14 cellular contexts compared by ENCODE assay signal in the genomic region with DNA sequence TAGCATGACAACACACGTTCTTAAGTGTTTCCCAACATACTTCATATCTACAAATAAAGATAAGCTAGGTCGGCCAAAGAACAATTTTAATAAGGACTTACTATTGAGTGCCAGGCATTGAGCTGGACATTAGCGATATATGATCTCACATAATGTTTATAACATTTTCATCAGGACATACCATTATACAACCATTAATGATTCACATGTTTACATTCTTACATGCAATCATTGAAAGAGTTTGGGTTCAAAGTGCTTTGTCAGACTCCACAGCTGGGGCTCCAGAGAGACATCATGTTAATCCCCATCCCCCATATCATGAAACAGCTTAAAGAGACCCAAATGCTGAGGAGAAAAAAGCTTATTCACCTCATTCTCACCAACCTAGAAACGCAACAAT.
DNase-seq lines count a peak whose midpoint lies in the region; ATAC-seq, FAIRE-seq and TF ChIP-seq lines count a peak whose summit lies in the region.
"Had no signal": no experiment of that assay in that cellular context is flagged by ENCODE, and none has a peak within 500 bp of the region (broad histone marks: within the 10 kb centered on the region; RNA-seq: fewer than 3 reads in every experiment).

No MANE protein-coding gene starts in this region.

- H3K27me3 ChIP-seq in IMR-90 (ENCODE audit: control insufficient read depth, insufficient read depth, low read length): no peaks in the 10 kb centered on the region
- no peaks in the 10 kb centered on the region for H3K27me3 ChIP-seq in bronchial epithelial cell (ENCODE audit: control insufficient read depth, insufficient read depth, low read length)
- H3K27me3 ChIP-seq in mesenchymal stem cell (ENCODE audit: control insufficient read depth in 1 of 2, insufficient read depth in 1 of 2, low read length in 2 of 2): no peaks in the 10 kb centered on the region

- no peak for TF ChIP-seq POLR2A in IMR-90 (IDR thresholded peaks at IDR 0.05; ENCODE audit: low read depth, low read length)

- H3K4me3 ChIP-seq in IMR-90 (ENCODE audit: insufficient read depth, low read depth, low read length): no peak overlapping the region
- no peak overlapping the region for H3K4me3 ChIP-seq in bronchial epithelial cell (ENCODE audit: low read depth, low read length)
- H3K4me3 ChIP-seq in mesenchymal stem cell (ENCODE audit: insufficient read depth in 1 of 2, low read depth in 1 of 2, low read length in 2 of 2): no peak overlapping the region
- H3K4me3 ChIP-seq: A549, K562 had no signal

- H3K23ac ChIP-seq in IMR-90 (ENCODE audit: low read depth, low read length) (no peak overlapping the region), mesenchymal stem cell (ENCODE audit: low read length in 2 of 2) (no peak overlapping the region)

- H2BK120ac ChIP-seq in IMR-90 (ENCODE audit: low read depth, low read length): no peak overlapping the region
- no peak overlapping the region for H2BK120ac ChIP-seq in mesenchymal stem cell (ENCODE audit: low read depth, low read length)

- H4K8ac ChIP-seq in IMR-90 (ENCODE audit: low read depth in 2 of 2, low read length in 2 of 2) (no peak overlapping the region), mesenchymal stem cell (ENCODE audit: low read length) (no peak overlapping the region)

- no peak overlapping the region for H3K14ac ChIP-seq in IMR-90 (replicated peaks; ENCODE audit: low read depth, low read length)
- no peak overlapping the region for H3K14ac ChIP-seq in mesenchymal stem cell (ENCODE audit: low read length in 2 of 2)

- H3K4me1 ChIP-seq in IMR-90 (ENCODE audit: control insufficient read depth, insufficient read depth, low read length) (peaks cover 7% of the 10 kb centered on the region; the same call in 1 of the 2 replicates), mesenchymal stem cell (ENCODE audit: control insufficient read depth, insufficient read depth, low read depth, low read length) (peaks cover 1% of the 10 kb centered on the region)
- H3K4me1 ChIP-seq: A549 had no signal

- FAIRE-seq in bronchial epithelial cell (lab: Jason Lieb, UNC): no peak
- FAIRE-seq: A549, D721Med, K562 had no signal

- H3K4me2 ChIP-seq in IMR-90 (ENCODE audit: low read depth, low read length) (no peak overlapping the region), mesenchymal stem cell (ENCODE audit: low read length, poor library complexity, severe bottlenecking) (no peak overlapping the region)
- H3K4me2 ChIP-seq: A549 had no signal

- H3K27ac ChIP-seq in IMR-90 (ENCODE audit: insufficient read depth, low read length) (no peak overlapping the region), mesenchymal stem cell (ENCODE audit: low read length, poor library complexity, severe bottlenecking) (no peak overlapping the region)
- H3K27ac ChIP-seq: A549 had no signal

- no peak overlapping the region for H4K91ac ChIP-seq in IMR-90 (ENCODE audit: insufficient read depth, low read depth, low read length)
- H4K91ac ChIP-seq in mesenchymal stem cell (ENCODE audit: low read length): no peak overlapping the region

- dilution Hi-C loops in IMR-90 (cut with HindIII; ENCODE audit: low sequenced_read_pairs, unreplicated experiment): no loop called here

- CTCF ChIA-PET in IMR-90 (lab: Yijun Ruan, JAX): no interaction called here

- H2AK9ac ChIP-seq in IMR-90 (replicated peaks; ENCODE audit: low read depth, low read length, poor library complexity): no peak overlapping the region

- DNase-seq in IMR-90 (peak; percentile 83), bronchial epithelial cell (ENCODE audit: low read depth) (peak; percentile 37), mesenchymal stem cell (peak; percentile 19), DMS53 treated with DMSO at 0.1 percent for 48 hours (lab: John Stamatoyannopoulos, UW; ENCODE audit: unreplicated experiment) (no peak)
- no peak for DNase-seq in activated CD4-positive, alpha-beta T cell treated with anti-CD3 and anti-CD28 coated beads, Interleukin-2, amount 50 U/mL, for 1 hour
- DNase-seq: CD8-positive, alpha-beta T cell; COR-L47; GF-D8; GOT3; H9 had no signal

- H2BK15ac ChIP-seq in IMR-90 (ENCODE audit: low read depth, low read length) (no peak overlapping the region), mesenchymal stem cell (ENCODE audit: low read depth, poor library complexity, severe bottlenecking) (no peak overlapping the region)

- H3K9ac ChIP-seq in IMR-90 (ENCODE audit: low read depth, low read length): no peak overlapping the region
- H3K9ac ChIP-seq in mesenchymal stem cell (ENCODE audit: low read length): no peak overlapping the region

- ATAC-seq in IMR-90 (ENCODE audit: low read depth) (peak; percentile 73), GM21447 (IDR thresholded peaks at IDR 0.05; ENCODE audit: unreplicated experiment) (no peak)
- ATAC-seq: A549; CD8-positive, alpha-beta T cell; K562 had no signal

- no TSS peak for BruUV-seq in IMR-90 (replicated peaks; lab: Mats Ljungman, UMichigan)

- WGBS in IMR-90 (ENCODE audit: extremely low coverage in 2 of 2, insufficient read length in 1 of 2), 2 experiments: no CpG with 5 or more reads among the region's 4 CpGs
- WGBS in mesenchymal stem cell: 78% methylated on average over 4 of the region's 4 CpGs

- in situ Hi-C loops in IMR-90 (cut with MboI; ENCODE audit: low sequenced_read_pairs): no loop called here

- H2BK5ac ChIP-seq in IMR-90 (ENCODE audit: low read depth, low read length, poor library complexity, severe bottlenecking): no peak overlapping the region
- no peak overlapping the region for H2BK5ac ChIP-seq in mesenchymal stem cell (ENCODE audit: low read depth, low read length, poor library complexity, severe bottlenecking)

- no peak for TF ChIP-seq RAD21 in IMR-90 (IDR thresholded peaks at IDR 0.05; ENCODE audit: low read length)

- H3K79me1 ChIP-seq in IMR-90 (ENCODE audit: low read depth in 1 of 2, low read length in 2 of 2): no peaks in the 10 kb centered on the region
- H3K79me1 ChIP-seq in mesenchymal stem cell (replicated peaks; ENCODE audit: low read length, poor library complexity, severe bottlenecking): peaks cover 9% of the 10 kb centered on the region

- H2BK20ac ChIP-seq in IMR-90 (ENCODE audit: low read depth, low read length): no peak overlapping the region

- TF ChIP-seq CTCF in IMR-90 (conservative IDR thresholded peaks at IDR 0.05; ENCODE audit: low read depth, low read length) (no peak), bronchial epithelial cell (IDR thresholded peaks at IDR 0.05; ENCODE audit: insufficient read depth, low read length, severe bottlenecking) (no peak)

- H3K56ac ChIP-seq in IMR-90 (ENCODE audit: extremely low read depth, insufficient read depth, low read length): no peak overlapping the region

- no peaks in the 10 kb centered on the region for H3K36me3 ChIP-seq in IMR-90 (ENCODE audit: control insufficient read depth, insufficient read depth, low read length)
- H3K36me3 ChIP-seq in bronchial epithelial cell (ENCODE audit: control insufficient read depth, insufficient read depth, low read length): no peaks in the 10 kb centered on the region
- H3K36me3 ChIP-seq in mesenchymal stem cell (ENCODE audit: control insufficient read depth in 1 of 2, insufficient read depth in 2 of 2, low read depth in 1 of 2, low read length in 2 of 2): no peaks in the 10 kb centered on the region

- no peak overlapping the region for H3K4ac ChIP-seq in IMR-90 (ENCODE audit: low read depth, low read length)
- H3K4ac ChIP-seq in mesenchymal stem cell (ENCODE audit: low read depth in 1 of 2, low read length in 2 of 2): no peak overlapping the region

- H3K9me3 ChIP-seq in IMR-90 (ENCODE audit: control insufficient read depth, insufficient read depth, low read length) (no peaks in the 10 kb centered on the region), mesenchymal stem cell (ENCODE audit: control insufficient read depth, low read length) (no peaks in the 10 kb centered on the region)
- H3K9me3 ChIP-seq: A549 had no signal

- no peak overlapping the region for H2AK5ac ChIP-seq in IMR-90 (ENCODE audit: low read depth, low read length)
- H2AK5ac ChIP-seq in mesenchymal stem cell (ENCODE audit: low read length, severe bottlenecking): no peak overlapping the region

- H3K18ac ChIP-seq in IMR-90 (ENCODE audit: low read depth, low read length): no peak overlapping the region
- H3K18ac ChIP-seq in mesenchymal stem cell (ENCODE audit: low read depth in 1 of 2, low read length in 2 of 2): no peak overlapping the region

- H2AFZ ChIP-seq in IMR-90 (replicated peaks; ENCODE audit: low read length, poor library complexity): no peak overlapping the region
- no peak overlapping the region for H2AFZ ChIP-seq in mesenchymal stem cell (ENCODE audit: low read depth, low read length)

- H3K9me1 ChIP-seq in IMR-90 (ENCODE audit: insufficient read depth, low read length): no peaks in the 10 kb centered on the region

- intact Hi-C loops in IMR-90 (cut with micrococcal nuclease): no loop called here

- H4K5ac ChIP-seq in IMR-90 (ENCODE audit: low read depth, low read length): no peak overlapping the region

- H2BK12ac ChIP-seq in mesenchymal stem cell (ENCODE audit: low read length in 2 of 2): no peak overlapping the region

- H4K20me1 ChIP-seq in IMR-90 (ENCODE audit: insufficient read depth, low read length): no peaks in the 10 kb centered on the region

- POLR2A ChIA-PET in IMR-90 (lab: Charles Lee; ENCODE audit: unreplicated experiment): no interaction called here

TF ChIP-seq in IMR-90, 13 proteins besides CTCF, POLR2A, EP300 and RAD21:
- TF ChIP-seq MXI1 (IDR thresholded peaks at IDR 0.05; ENCODE audit: borderline replicate concordance, low read depth, low read length) (no peak), CEBPB (IDR thresholded peaks at IDR 0.05; ENCODE audit: low read depth, low read length) (peak; percentile 40; the same call in 1 of the 2 replicates), FOS (IDR thresholded peaks at IDR 0.05; ENCODE audit: low read depth, low read length) (peak; percentile 43; the same call in 1 of the 2 replicates)
- TF ChIP-seq, protein P1, sequence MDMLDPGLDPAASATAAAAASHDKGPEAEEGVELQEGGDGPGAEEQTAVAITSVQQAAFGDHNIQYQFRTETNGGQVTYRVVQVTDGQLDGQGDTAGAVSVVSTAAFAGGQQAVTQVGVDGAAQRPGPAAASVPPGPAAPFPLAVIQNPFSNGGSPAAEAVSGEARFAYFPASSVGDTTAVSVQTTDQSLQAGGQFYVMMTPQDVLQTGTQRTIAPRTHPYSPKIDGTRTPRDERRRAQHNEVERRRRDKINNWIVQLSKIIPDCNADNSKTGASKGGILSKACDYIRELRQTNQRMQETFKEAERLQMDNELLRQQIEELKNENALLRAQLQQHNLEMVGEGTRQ (IDR thresholded peaks at IDR 0.05; ENCODE audit: low read depth, low read length): no peak

Comparison
In these comparisons a context has a peak if more than half of its experiments do, and no peak if none do; other contexts are left out.
1. DNase-seq: peak in IMR-90 (single experiment), bronchial epithelial cell (single experiment) and mesenchymal stem cell (single experiment); none in activated CD4-positive, alpha-beta T cell treated with anti-CD3 and anti-CD28 coated beads, Interleukin-2, amount 50 U/mL, for 1 hour (single experiment) and DMS53 treated with DMSO at 0.1 percent for 48 hours (single experiment).